19 cellular contexts compared by ENCODE assay signal in genomic region chr4:115126487-115126886, GRCh38. TPM values are rescaled to one million over a fixed set of nuclear protein-coding genes. Genes with fewer than 3 reads are reported as not detected.
A peak's percentile ranks its signal among the peaks of the same experiment; 100 is the strongest.
DNase-seq lines count a peak whose midpoint lies in the region; ATAC-seq and TF ChIP-seq lines count a peak whose summit lies in the region.
"Had no signal": no experiment of that assay in that cellular context is flagged by ENCODE, and none has a peak within 500 bp of the region (broad histone marks: within the 10 kb centered on the region; RNA-seq: fewer than 3 reads in every experiment).

No MANE protein-coding gene starts in this region.

- H3K27ac ChIP-seq in A673 (ENCODE audit: low read depth, low read length, poor library complexity, severe bottlenecking) (no peak overlapping the region), brain microvascular endothelial cell (no peak overlapping the region)
- H3K27ac ChIP-seq: Peyer's patch had no signal

- CTCF ChIA-PET in A673 (lab: Charles Lee) = no interaction called here

- no peaks in the 10 kb centered on the region for H3K9me3 ChIP-seq in A673 (ENCODE audit: low read depth, low read length, poor library complexity, severe bottlenecking)
- H3K9me3 ChIP-seq: Peyer's patch had no signal

- TF ChIP-seq CTCF in A673 (conservative IDR thresholded peaks at IDR 0.05; ENCODE audit: low read depth, low read length) = no peak
- TF ChIP-seq CTCF in brain microvascular endothelial cell (IDR thresholded peaks at IDR 0.05; ENCODE audit: low read depth, low read length, missing control alignments) = no peak

- H3K4me3 ChIP-seq in A673 (ENCODE audit: low read depth, low read length, poor library complexity, severe bottlenecking) (no peak overlapping the region), brain microvascular endothelial cell (ENCODE audit: low read depth, low read length) (no peak overlapping the region)
- H3K4me3 ChIP-seq: Peyer's patch had no signal

- intact Hi-C loops in A673 (cut with micrococcal nuclease; ENCODE audit: unreplicated experiment) (loop anchor here (10.0 kb wide), 1 partner anchor 408 kb away; no protein-coding TSS in a partner anchor), posterior cingulate gyrus (cut with DNase I) (no loop called here)

- peaks cover 25% of the 10 kb centered on the region for H3K4me1 ChIP-seq in A673 (ENCODE audit: insufficient read depth, low read length, poor library complexity, severe bottlenecking)
- H3K4me1 ChIP-seq: Peyer's patch had no signal

- H3K27me3 ChIP-seq in A673 (replicated peaks; ENCODE audit: insufficient read depth, low read depth, low read length, poor library complexity) = no peaks in the 10 kb centered on the region
- no peaks in the 10 kb centered on the region for H3K27me3 ChIP-seq in brain microvascular endothelial cell (replicated peaks)
- H3K27me3 ChIP-seq: Peyer's patch had no signal

- POLR2A ChIA-PET in A673 (lab: Charles Lee; ENCODE audit: low non-redundant PET) = no interaction called here

- in situ Hi-C loops in brain microvascular endothelial cell (cut with HindIII; ENCODE audit: low pct_ligation_motif_present, low sequenced_read_pairs) = no loop called here

- no TSS peak for BruUV-seq in A673 (replicated peaks; lab: Mats Ljungman, UMichigan)

- H3K36me3 ChIP-seq in A673 (ENCODE audit: insufficient read depth, low read length, poor library complexity, severe bottlenecking) = no peaks in the 10 kb centered on the region
- no peaks in the 10 kb centered on the region for H3K36me3 ChIP-seq in brain microvascular endothelial cell (replicated peaks)
- H3K36me3 ChIP-seq: Peyer's patch had no signal

- ATAC-seq in GM18517 (IDR thresholded peaks at IDR 0.05; ENCODE audit: unreplicated experiment) = no peak
- ATAC-seq: CD8-positive, alpha-beta T cell had no signal

- DNase-seq in A673 (ENCODE audit: low spot score) = peak; percentile 48
- peak; percentile 30 for DNase-seq in LHCN-M2 (ENCODE audit: low read depth)
- DNase-seq in NCI-H345 treated with DMSO at 0.1 percent for 48 hours (lab: John Stamatoyannopoulos, UW; ENCODE audit: unreplicated experiment) = peak; percentile 47
- DNase-seq in brain microvascular endothelial cell = peak; percentile 69
- DNase-seq in NCI-H2196 (lab: John Stamatoyannopoulos, UW; ENCODE audit: unreplicated experiment) = no peak
- no peak for DNase-seq in posterior cingulate gyrus
- DNase-seq: CD8-positive, alpha-beta T cell; DMS 273 treated with DMSO at 0.1 percent for 48 hours; H7; IMR-90; Kasumi-1; NCI-H1694; NCI-H526 treated with DMSO at 0.1 percent for 48 hours; Peyer's patch; Right ventricle myocardium superior had no signal

RNA-seq across cellular contexts. Expression of gene NDST4, which starts 13.1 kb away (rescaled TPM):
- total RNA-seq in A673 (2021) = 32.8 and 38.9 TPM in 2 replicates
- not detected in 2 replicates for total RNA-seq in LHCN-M2 (2014; rRNA removed)
- not detected for polyA plus RNA-seq in LHCN-M2 (2012)
- total RNA-seq: CD8-positive, alpha-beta T cell; H7; HT-29; IMR-90; Peyer's patch; Right ventricle myocardium superior; T-helper 2 cell treated with Interferon-gamma antibody and Interleukin-4, amounts not matched to agents 100 ng/mL and 5 ng/mL, for 36 hours had no signal
- polyA plus RNA-seq: BJ, IMR-90 had no signal

Comparison
In these comparisons a context has a peak if more than half of its experiments do, and no peak if none do; other contexts are left out.
1. DNase-seq: peak in A673 (single experiment), LHCN-M2 (single experiment), NCI-H345 treated with DMSO at 0.1 percent for 48 hours (single experiment) and brain microvascular endothelial cell (single experiment); none in NCI-H2196 (single experiment) and posterior cingulate gyrus (0 of 10).
2. RNA of gene NDST4, which starts 13.1 kb away (total RNA-seq): 32.8 to 38.9 TPM in A673; not detected in LHCN-M2; every median in the first group is over 10 times any median in the second.